10 cellular contexts compared by ENCODE assay signal in the genomic region with DNA sequence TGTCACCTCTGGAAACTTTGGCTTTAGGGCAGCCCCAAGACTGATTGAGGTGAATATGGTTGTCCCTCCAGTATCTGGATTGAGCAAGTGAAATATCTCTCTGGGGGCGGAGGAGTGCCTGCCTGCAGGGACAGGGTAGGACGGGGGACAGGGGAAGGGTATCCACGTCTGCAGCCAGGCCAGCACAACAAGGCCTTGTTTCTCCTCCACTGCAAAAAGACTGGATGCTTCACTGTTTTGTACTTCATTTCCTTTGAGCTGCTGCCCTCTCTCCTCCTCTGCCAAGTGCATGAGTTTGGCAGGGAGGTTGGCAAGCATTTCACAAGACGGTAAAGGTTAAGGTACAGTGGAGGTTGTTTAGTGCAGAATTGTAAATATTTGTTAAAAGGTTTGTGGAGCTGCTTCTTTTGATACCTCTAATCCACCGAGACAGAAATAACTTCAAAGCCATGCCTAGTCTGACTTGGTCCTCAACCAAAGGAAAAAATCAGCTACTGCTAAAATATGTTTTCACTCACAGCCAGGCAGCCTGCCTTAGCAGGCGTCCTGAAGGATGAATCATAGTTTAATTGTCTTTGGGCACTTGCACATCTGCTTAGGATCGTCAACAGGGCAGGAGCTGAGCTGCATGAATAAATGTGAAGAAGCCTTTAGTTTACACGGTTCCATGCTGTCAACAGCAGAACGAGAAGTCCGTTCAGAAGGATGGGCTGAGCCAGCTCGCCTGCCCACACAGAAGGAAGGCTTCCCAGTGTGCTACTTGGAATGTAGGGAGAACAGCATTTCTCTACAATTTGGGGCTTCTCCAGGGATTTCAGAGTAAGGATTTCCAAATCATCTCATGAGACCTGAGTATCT.
DNase-seq lines count a peak whose midpoint lies in the region; ATAC-seq lines count a peak whose summit lies in the region.
"Had no signal": no experiment of that assay in that cellular context is flagged by ENCODE, and none has a peak within 500 bp of the region (broad histone marks: within the 10 kb centered on the region; RNA-seq: fewer than 3 reads in every experiment).

No MANE protein-coding gene starts in this region.

- H3K4me1 ChIP-seq in esophagus (ENCODE audit: control insufficient read depth in 2 of 2, insufficient read depth in 2 of 2, low read length in 1 of 2), result peaks cover 0 to 7% of the 10 kb centered on the region in 2 donors
- H3K4me1 ChIP-seq in rectal smooth muscle tissue (ENCODE audit: control insufficient read depth, insufficient read depth, low read length), result peaks cover 7% of the 10 kb centered on the region

- ATAC-seq in GM21528 (IDR thresholded peaks at IDR 0.05; ENCODE audit: low FRiP score, unreplicated experiment), result no peak
- ATAC-seq in GM18502 (IDR thresholded peaks at IDR 0.05; ENCODE audit: poor library complexity, unreplicated experiment), result no peak
- no peak for ATAC-seq in GM19035 (IDR thresholded peaks at IDR 0.05; ENCODE audit: unreplicated experiment)

- H3K4me3 ChIP-seq in MG63 (no peak overlapping the region), esophagus (ENCODE audit: low read depth in 1 of 2, low read length in 2 of 2) (no peak overlapping the region), rectal smooth muscle tissue (ENCODE audit: low read length) (no peak overlapping the region)

- H3K9me3 ChIP-seq in MG63 (no peaks in the 10 kb centered on the region), esophagus (ENCODE audit: control insufficient read depth in 2 of 2, insufficient read depth in 1 of 2, low read depth in 1 of 2, low read length in 1 of 2) (no peaks in the 10 kb centered on the region)

- no peaks in the 10 kb centered on the region for H3K36me3 ChIP-seq in MG63
- H3K36me3 ChIP-seq in esophagus (ENCODE audit: control insufficient read depth in 2 of 2, insufficient read depth in 2 of 2, low read length in 1 of 2), result no peaks in the 10 kb centered on the region
- H3K36me3 ChIP-seq in rectal smooth muscle tissue (ENCODE audit: control insufficient read depth, insufficient read depth, low read length), result no peaks in the 10 kb centered on the region

- no peak overlapping the region for H3K9ac ChIP-seq in rectal smooth muscle tissue (ENCODE audit: low read length)

- H3K27me3 ChIP-seq in MG63 (no peaks in the 10 kb centered on the region), esophagus (ENCODE audit: control insufficient read depth in 1 of 2, insufficient read depth in 2 of 2, low read length in 2 of 2) (no peaks in the 10 kb centered on the region), rectal smooth muscle tissue (ENCODE audit: control insufficient read depth, insufficient read depth, low read length) (no peaks in the 10 kb centered on the region)

- peak overlapping the region; percentile 26 to 49 for H3K27ac ChIP-seq in esophagus (ENCODE audit: low read depth in 2 of 2, low read length in 1 of 2)
- H3K27ac ChIP-seq in rectal smooth muscle tissue (ENCODE audit: low read depth, low read length), result peak overlapping the region; percentile 56

- DNase-seq in DMS53 treated with DMSO at 0.1 percent for 48 hours (lab: John Stamatoyannopoulos, UW; ENCODE audit: unreplicated experiment) (peak; percentile 67), MG63 (peak; percentile 72), GM19240 (ENCODE audit: insufficient read length, low spot score) (no peak)
- DNase-seq: NCI-H748 treated with DMSO at 0.1 percent for 48 hours, T1000 had no signal

- WGBS in esophagus, 2 donors, result 26 to 33% methylated on average over 11 of the region's 11 CpGs
